10 cellular contexts compared by ENCODE assay signal in the genomic region with DNA sequence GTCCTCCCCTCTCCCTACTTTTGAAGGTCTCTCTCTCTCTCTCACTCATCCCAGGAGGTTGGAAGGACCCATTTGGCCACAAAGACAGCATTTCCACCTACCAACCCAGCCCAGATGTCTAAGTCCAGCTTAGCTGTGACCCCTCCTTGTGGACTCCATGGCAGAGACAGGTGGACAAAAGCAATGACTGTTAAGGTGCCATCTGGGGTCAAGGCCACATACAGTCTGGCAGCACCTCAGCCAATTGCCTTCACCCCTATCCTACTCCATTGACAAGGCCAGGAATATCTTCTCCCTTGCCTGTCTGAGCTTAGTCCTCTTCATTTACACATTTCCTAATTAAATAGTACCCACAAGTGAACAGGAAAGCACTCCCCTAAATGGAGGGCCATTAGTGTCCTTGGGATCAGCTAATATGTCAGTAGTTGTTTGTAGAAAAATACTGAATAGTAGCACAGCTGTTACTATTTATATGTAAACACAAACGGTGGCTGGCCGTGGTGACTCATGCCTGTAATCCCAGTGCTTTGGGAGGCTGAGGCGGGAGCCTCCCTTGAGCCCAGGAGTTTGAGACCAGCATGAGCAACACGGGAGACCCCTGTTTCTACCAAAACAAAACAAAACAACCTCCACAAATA. TPM values are rescaled to one million over a fixed set of nuclear protein-coding genes. Genes with fewer than 3 reads are reported as not detected.
DNase-seq lines count a peak whose midpoint lies in the region; ATAC-seq, FAIRE-seq and TF ChIP-seq lines count a peak whose summit lies in the region.
"Had no signal": no experiment of that assay in that cellular context is flagged by ENCODE, and none has a peak within 500 bp of the region (broad histone marks: within the 10 kb centered on the region; RNA-seq: fewer than 3 reads in every experiment).

No MANE protein-coding gene starts in this region.

- H3K4me3 Mint-ChIP-seq in WTC11 = peak overlapping the region; percentile 33
- no peak overlapping the region for H3K4me3 Mint-ChIP-seq in stimulated activated effector memory CD8-positive, alpha-beta T cell treated with anti-CD3 and anti-CD28 coated beads, Interleukin-12 subunit alpha, Interleukin-12 subunit beta, amount 100 ng/mL, for 72 hours

- intact Hi-C loops in right cardiac atrium (cut with DNase I) = no loop called here

- no peaks in the 10 kb centered on the region for H3K36me3 ChIP-seq in ACC112 (ENCODE audit: insufficient read depth, low read length)
- H3K36me3 ChIP-seq in iPS-20b (ENCODE audit: insufficient read depth, low read depth, low read length) = no peaks in the 10 kb centered on the region

- H3K9me3 ChIP-seq in iPS-20b (ENCODE audit: insufficient read depth, low read depth, low read length) (no peaks in the 10 kb centered on the region), right cardiac atrium (ENCODE audit: control insufficient read depth, low read length) (no peaks in the 10 kb centered on the region)

- peaks cover 10% of the 10 kb centered on the region for H3K9me3 Mint-ChIP-seq in WTC11
- no peaks in the 10 kb centered on the region for H3K9me3 Mint-ChIP-seq in stimulated activated effector memory CD8-positive, alpha-beta T cell treated with anti-CD3 and anti-CD28 coated beads, Interleukin-12 subunit alpha, Interleukin-12 subunit beta, amount 100 ng/mL, for 72 hours

- no peaks in the 10 kb centered on the region for H3K27me3 Mint-ChIP-seq in WTC11 (ENCODE audit: low read depth)

- FAIRE-seq in HTR-8/SVneo (lab: Jason Lieb, UNC) = no peak
- FAIRE-seq in GM12891 (lab: Jason Lieb, UNC) = no peak

- POLR2A ChIA-PET in WTC11 (lab: Charles Lee) = no interaction called here

- WGBS in right cardiac atrium = 50% methylated on average over 4 of the region's 4 CpGs

- H3K36me3 Mint-ChIP-seq in WTC11 = peaks cover 6% of the 10 kb centered on the region
- H3K36me3 Mint-ChIP-seq in stimulated activated effector memory CD8-positive, alpha-beta T cell treated with anti-CD3 and anti-CD28 coated beads, Interleukin-12 subunit alpha, Interleukin-12 subunit beta, amount 100 ng/mL, for 72 hours = no peaks in the 10 kb centered on the region

- H3K4me1 Mint-ChIP-seq in WTC11 = peaks cover 38% of the 10 kb centered on the region
- no peaks in the 10 kb centered on the region for H3K4me1 Mint-ChIP-seq in stimulated activated effector memory CD8-positive, alpha-beta T cell treated with anti-CD3 and anti-CD28 coated beads, Interleukin-12 subunit alpha, Interleukin-12 subunit beta, amount 100 ng/mL, for 72 hours

- peak overlapping the region; percentile 20; the same call in 1 of the 2 replicates for H3K27ac ChIP-seq in ACC112 (ENCODE audit: low read depth, low read length)
- no peak overlapping the region for H3K27ac ChIP-seq in iPS-20b (ENCODE audit: low read length)
- H3K27ac ChIP-seq in right cardiac atrium (ENCODE audit: low read length) = no peak overlapping the region

- H3K27me3 ChIP-seq in ACC112 (ENCODE audit: insufficient read depth, low read length) (peaks cover 11% of the 10 kb centered on the region; the same call in 1 of the 2 replicates), iPS-20b (ENCODE audit: insufficient read depth, low read length) (no peaks in the 10 kb centered on the region), right cardiac atrium (ENCODE audit: control insufficient read depth, insufficient read depth) (no peaks in the 10 kb centered on the region)

- peak overlapping the region; percentile 94 for H3K27ac Mint-ChIP-seq in WTC11
- H3K27ac Mint-ChIP-seq in stimulated activated effector memory CD8-positive, alpha-beta T cell treated with anti-CD3 and anti-CD28 coated beads, Interleukin-12 subunit alpha, Interleukin-12 subunit beta, amount 100 ng/mL, for 72 hours = no peak overlapping the region

- peak; percentile 75 for ATAC-seq in WTC11
- ATAC-seq in stimulated activated effector memory CD8-positive, alpha-beta T cell treated with anti-CD3 and anti-CD28 coated beads, Interleukin-12 subunit alpha, Interleukin-12 subunit beta, amount 100 ng/mL, for 72 hours = no peak
- no peak for ATAC-seq in right cardiac atrium
- ATAC-seq: left cardiac atrium had no signal

- no peak overlapping the region for H2AFZ ChIP-seq in ACC112 (ENCODE audit: low read length, unreplicated experiment)

- CTCF ChIA-PET in WTC11 (lab: Charles Lee) = no interaction called here

- DNase-seq in HTR-8/SVneo (ENCODE audit: insufficient read length, low spot score) = peak; percentile 14
- DNase-seq in WTC11 (ENCODE audit: low spot score) = peak; percentile 48
- DNase-seq in GM12891 (ENCODE audit: insufficient read length, low spot score) = no peak
- DNase-seq in midbrain (lab: John Stamatoyannopoulos, UW) = no peak
- no peak for DNase-seq in stimulated activated effector memory CD8-positive, alpha-beta T cell treated with anti-CD3 and anti-CD28 coated beads, Interleukin-12 subunit alpha, Interleukin-12 subunit beta, amount 100 ng/mL, for 72 hours (ENCODE audit: low spot score in 2 of 2)
- no peak for DNase-seq in right cardiac atrium
- DNase-seq: left cardiac atrium, NCI-H187 treated with DMSO at 0.1 percent for 48 hours had no signal

- no peak overlapping the region for H3K4me3 ChIP-seq in ACC112 (ENCODE audit: low read depth, low read length)
- 0 out of 2 replicates have a peak overlapping the region, but pooled peaks have one; percentile 20 for H3K4me3 ChIP-seq in iPS-20b (ENCODE audit: low read length)
- H3K4me3 ChIP-seq in right cardiac atrium (ENCODE audit: low read length) = no peak overlapping the region

- H3K79me2 ChIP-seq in ACC112 (ENCODE audit: control insufficient read depth, insufficient read depth, low read length, unreplicated experiment) = no peaks in the 10 kb centered on the region

- no peak for TF ChIP-seq POLR2A in GM12891 (IDR thresholded peaks at IDR 0.05; ENCODE audit: low read depth, low read length)

- no peak overlapping the region; the same call in 1 of the 2 replicates for H3K9ac ChIP-seq in iPS-20b (ENCODE audit: low read depth, low read length)

- TF ChIP-seq CTCF in WTC11 (IDR thresholded peaks at IDR 0.05) = no peak

- H3K4me1 ChIP-seq in ACC112 (ENCODE audit: control insufficient read depth, insufficient read depth, low read length, unreplicated experiment) = peaks cover 12% of the 10 kb centered on the region
- peaks cover 12% of the 10 kb centered on the region for H3K4me1 ChIP-seq in iPS-20b (ENCODE audit: insufficient read depth, low read length)
- no peaks in the 10 kb centered on the region for H3K4me1 ChIP-seq in right cardiac atrium (ENCODE audit: control insufficient read depth, insufficient read depth, low read length)

TF ChIP-seq in WTC11, 78 proteins besides CTCF, POLR2A, EP300 and RAD21:
- TF ChIP-seq GABPB1 (CRISPR knock-in tag; IDR thresholded peaks at IDR 0.05) = peak; percentile 45; the same call in 1 of the 2 replicates
- TF ChIP-seq, protein P1, sequence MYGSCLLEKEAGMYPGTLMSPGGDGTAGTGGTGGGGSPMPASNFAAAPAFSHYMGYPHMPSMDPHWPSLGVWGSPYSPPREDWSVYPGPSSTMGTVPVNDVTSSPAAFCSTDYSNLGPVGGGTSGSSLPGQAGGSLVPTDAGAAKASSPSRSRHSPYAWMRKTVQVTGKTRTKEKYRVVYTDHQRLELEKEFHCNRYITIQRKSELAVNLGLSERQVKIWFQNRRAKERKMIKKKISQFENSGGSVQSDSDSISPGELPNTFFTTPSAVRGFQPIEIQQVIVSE (CRISPR knock-in tag; IDR thresholded peaks at IDR 0.05; ENCODE audit: borderline replicate concordance) = no peak
- TF ChIP-seq RORB (CRISPR knock-in tag; IDR thresholded peaks at IDR 0.05) = no peak
- TF ChIP-seq TEAD1 (CRISPR knock-in tag; IDR thresholded peaks at IDR 0.05) = peak; percentile 33; the same call in 1 of the 2 replicates

TF ChIP-seq in GM12891, 5 proteins besides CTCF, POLR2A, EP300 and RAD21:
- TF ChIP-seq POLR2AphosphoS5 (IDR thresholded peaks at IDR 0.05; ENCODE audit: low read depth, low read length) (no peak), TAF1 (IDR thresholded peaks at IDR 0.05; ENCODE audit: low read depth, low read length) (no peak), PAX5 (IDR thresholded peaks at IDR 0.05; ENCODE audit: insufficient read depth, low read length, severe bottlenecking) (no peak), SPI1 (IDR thresholded peaks at IDR 0.05; ENCODE audit: low read depth, low read length) (no peak), POU2F2 (IDR thresholded peaks at IDR 0.05; ENCODE audit: low read depth, low read length) (no peak)

RNA-seq across cellular contexts. Expression of a gene that starts 28.8 kb away (rescaled TPM):
- total RNA-seq in WTC11 (2021) (0.09 TPM in 1 of 3 replicates, not detected in the others), right cardiac atrium (not detected)
- polyA plus RNA-seq in GM12891 (2012; ENCODE audit: low read depth, missing spikeins) = not detected
- not detected for polyA plus RNA-seq in right cardiac atrium

RNA-seq across cellular contexts. Expression of a gene that starts 54.7 kb away (rescaled TPM):
- total RNA-seq in WTC11 (2021) = 44.5 to 54.4 TPM (median 48.1 TPM) in 3 replicates
- polyA plus RNA-seq in GM12891 (2012; ENCODE audit: low read depth, missing spikeins) = 21.0 TPM
- total RNA-seq in right cardiac atrium = 100 to 1,000 TPM in 2 of 4 donors, 10 to 100 TPM in 2; 79.9 to 118 (median 103) TPM
- 33.8 TPM for polyA plus RNA-seq in right cardiac atrium

RNA-seq across cellular contexts. Expression of a gene that starts 58.3 kb away (rescaled TPM):
- 7.7 to 8.7 TPM (median 8.2 TPM) in 3 replicates for total RNA-seq in WTC11 (2021)
- polyA plus RNA-seq in GM12891 (2012; ENCODE audit: low read depth, missing spikeins) = 0.83 TPM
- total RNA-seq in right cardiac atrium = 10 to 100 TPM in 1 of 4 donors, 1 to 10 TPM in 3; 7.0 to 10.7 (median 8.3) TPM
- 4.1 TPM for polyA plus RNA-seq in right cardiac atrium

Comparison
In these comparisons a context has a peak if more than half of its experiments do, and no peak if none do; other contexts are left out.
1. DNase-seq: peak in HTR-8/SVneo (single experiment) and WTC11 (single experiment); none in GM12891 (single experiment), midbrain (single experiment), stimulated activated effector memory CD8-positive, alpha-beta T cell treated with anti-CD3 and anti-CD28 coated beads, Interleukin-12 subunit alpha, Interleukin-12 subunit beta, amount 100 ng/mL, for 72 hours (0 of 2) and right cardiac atrium (0 of 3).